Comparison of ENCODE assay signal across 22 cellular contexts in the genomic region with DNA sequence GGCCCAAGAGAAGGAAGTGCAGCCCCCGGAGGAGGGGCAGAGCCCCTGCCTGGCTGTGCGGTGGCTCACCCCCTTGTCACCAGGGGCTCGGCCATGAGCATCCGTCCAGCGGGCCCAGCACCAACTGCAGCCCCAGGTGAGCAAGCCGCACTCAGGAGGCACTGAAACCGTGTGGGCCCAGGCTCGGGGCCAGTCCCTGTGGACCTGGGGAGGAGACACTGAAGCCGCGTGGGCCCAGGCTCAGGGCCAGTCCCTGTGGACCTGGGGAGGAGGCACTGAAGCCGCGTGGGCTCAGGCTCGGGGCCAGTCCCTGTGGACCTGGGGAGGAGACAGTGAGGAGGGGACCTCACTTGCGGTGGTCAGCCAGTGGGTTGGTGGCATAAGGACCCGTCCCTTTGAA. TPM values are rescaled to one million over a fixed set of nuclear protein-coding genes. Genes with fewer than 3 reads are reported as not detected.
"Had no signal": no experiment of that assay in that cellular context is flagged by ENCODE, and none has a peak within 500 bp of the region (broad histone marks: within the 10 kb centered on the region; RNA-seq: fewer than 3 reads in every experiment).

No MANE protein-coding gene starts in this region.

- ATAC-seq: activated CD8-positive, alpha-beta T cell treated with anti-CD3 and anti-CD28 coated beads for 36 hours; left lung; pancreas had no signal

- H3K36me3 Mint-ChIP-seq: activated naive CD8-positive, alpha-beta T cell; brain had no signal

- H3K27ac Mint-ChIP-seq: activated B cell treated with CpG ODN at 0.5 μM for 24 hours; activated CD8-positive, alpha-beta T cell treated with anti-CD3 and anti-CD28 coated beads for 36 hours; activated naive CD8-positive, alpha-beta T cell; brain; dendritic cell treated with granulocyte-macrophage colony-stimulating factor and Interleukin-4, amounts not matched to agents 40 ng/mL and 50 ng/mL, for 4 days; nephron progenitor cell; T-helper 2 cell treated with Interferon-gamma antibody and Interleukin-4, amounts not matched to agents 5 μg/mL and 100 μg/mL, for 36 hours had no signal

- H3K27me3 ChIP-seq: pancreas, transverse colon had no signal

- H3K4me3 Mint-ChIP-seq: activated B cell treated with CpG ODN at 0.5 μM for 24 hours; activated CD8-positive, alpha-beta T cell treated with anti-CD3 and anti-CD28 coated beads for 36 hours; activated naive CD8-positive, alpha-beta T cell; brain; dendritic cell treated with granulocyte-macrophage colony-stimulating factor and Interleukin-4, amounts not matched to agents 40 ng/mL and 50 ng/mL, for 4 days; nephron progenitor cell; T-helper 2 cell treated with Interferon-gamma antibody and Interleukin-4, amounts not matched to agents 5 μg/mL and 100 μg/mL, for 36 hours had no signal

- FAIRE-seq: pancreas had no signal

- H3K4me3 ChIP-seq: left lung, pancreas, transverse colon had no signal

- H3K9me3 ChIP-seq: left lung, pancreas, transverse colon had no signal

- H3K36me3 ChIP-seq: pancreas, transverse colon had no signal

- H3K27ac ChIP-seq: epithelial cell of prostate, left lung, pancreas had no signal

- DNase-seq: activated B cell treated with CpG ODN at 0.5 μM for 24 hours; activated CD4-positive, alpha-beta T cell treated with anti-CD3 and anti-CD28 coated beads for 48 hours; activated CD8-positive, alpha-beta memory T cell treated with anti-CD3 and anti-CD28 coated beads, Interleukin-2, amount 50 U/mL, for 4 hours; activated CD8-positive, alpha-beta T cell treated with anti-CD3 and anti-CD28 coated beads for 36 hours; activated gamma-delta T cell treated with Interleukin-2 at 50 U/mL for 16 hours; amygdala; islet precursor cell; nephron progenitor cell; stimulated activated CD4-positive, alpha-beta T cell treated with anti-CD3 and anti-CD28 coated beads, Interleukin-15, amount 100 ng/mL, for 24 hours; stimulated activated CD4-positive, alpha-beta T cell treated with anti-CD3 and anti-CD28 coated beads, Interleukin-4, amount 100 ng/mL, for 1 hour; stimulated activated naive CD4-positive, alpha-beta T cell; substantia nigra; transverse colon had no signal

- H3K27me3 Mint-ChIP-seq: activated B cell treated with CpG ODN at 0.5 μM for 24 hours; activated CD8-positive, alpha-beta T cell treated with anti-CD3 and anti-CD28 coated beads for 36 hours; activated naive CD8-positive, alpha-beta T cell had no signal

- H3K9me3 Mint-ChIP-seq: activated B cell treated with CpG ODN at 0.5 μM for 24 hours; activated CD8-positive, alpha-beta T cell treated with anti-CD3 and anti-CD28 coated beads for 36 hours; dendritic cell treated with granulocyte-macrophage colony-stimulating factor and Interleukin-4, amounts not matched to agents 40 ng/mL and 50 ng/mL, for 4 days; nephron progenitor cell; T-helper 2 cell treated with Interferon-gamma antibody and Interleukin-4, amounts not matched to agents 5 μg/mL and 100 μg/mL, for 36 hours had no signal

RNA-seq across cellular contexts. Expression of gene LSP1, which starts 13.9 kb away (rescaled TPM):
- total RNA-seq: renal cortical epithelial cell had no signal

RNA-seq across cellular contexts. Expression of gene PRR33, which starts 24.9 kb away (rescaled TPM):
- total RNA-seq: left lung, pancreas, renal cortical epithelial cell, transverse colon had no signal
- polyA plus RNA-seq: pancreas had no signal

RNA-seq across cellular contexts. Expression of gene TNNI2, which starts 28.0 kb away (rescaled TPM):
- total RNA-seq: renal cortical epithelial cell had no signal

RNA-seq across cellular contexts. Expression of gene SYT8, which starts 32.0 kb away (rescaled TPM):
- total RNA-seq: activated B cell treated with CpG ODN at 0.5 μM for 24 hours; activated CD8-positive, alpha-beta T cell treated with anti-CD3 and anti-CD28 coated beads for 36 hours; skeletal muscle tissue had no signal

RNA-seq across cellular contexts. Expression of gene TNNT3, which starts 52.7 kb away (rescaled TPM):
- total RNA-seq: renal cortical epithelial cell had no signal
